Comparison of ENCODE assay signal across 9 cellular contexts in genomic region chr2:172437419-172438063, GRCh38. TPM values are rescaled to one million over a fixed set of nuclear protein-coding genes. Genes with fewer than 3 reads are reported as not detected.
DNase-seq lines count a peak whose midpoint lies in the region; ATAC-seq and TF ChIP-seq lines count a peak whose summit lies in the region.
"Had no signal": no experiment of that assay in that cellular context is flagged by ENCODE, and none has a peak within 500 bp of the region (broad histone marks: within the 10 kb centered on the region; RNA-seq: fewer than 3 reads in every experiment).

No MANE protein-coding gene starts in this region.

- peak in 2 of 3 experiments; percentile 11 to 21 for DNase-seq in activated CD8-positive, alpha-beta memory T cell treated with anti-CD3 and anti-CD28 coated beads for 48 hours (ENCODE audit: low read depth in 2 of 3, low spot score in 2 of 3)
- DNase-seq in activated CD8-positive, alpha-beta memory T cell treated with anti-CD3 and anti-CD28 coated beads, Interleukin-2, amount 50 U/mL, for 48 hours: no peak
- peak; percentile 67 for DNase-seq in activated CD8-positive, alpha-beta memory T cell treated with anti-CD3 and anti-CD28 coated beads, Interleukin-2, amount 10 ng/mL, durations not matched to agents 7 days and 5 days
- DNase-seq in NCI-H2029 treated with DMSO at 0.1 percent for 48 hours (lab: John Stamatoyannopoulos, UW) (no peak), Calu3 (no peak), kidney glomerular epithelial cell (lab: John Stamatoyannopoulos, UW) (no peak)
- DNase-seq: retina had no signal

- no peak for TF ChIP-seq CTCF in Calu3 (IDR thresholded peaks at IDR 0.05; ENCODE audit: unreplicated experiment)

- intact Hi-C loops in Calu3 (cut with micrococcal nuclease; ENCODE audit: unreplicated experiment): no loop called here

- H3K36me3 Mint-ChIP-seq in activated CD8-positive, alpha-beta memory T cell treated with anti-CD3 and anti-CD28 coated beads, Interleukin-2, amount 10 ng/mL, durations not matched to agents 7 days and 5 days: peaks cover 4% of the 10 kb centered on the region
- no peaks in the 10 kb centered on the region for H3K36me3 Mint-ChIP-seq in stimulated activated memory B cell treated with anti-CD40 and anti-IgM and Interleukin-4, amounts not matched to agents 10 μg/mL and 1 μg/mL and 100 μg/mL, for 72 hours
- peaks cover 36% of the 10 kb centered on the region for H3K36me3 Mint-ChIP-seq in Calu3 (ENCODE audit: insufficient read depth, unreplicated experiment)

- peak; percentile 77 for ATAC-seq in HG03432 (IDR thresholded peaks at IDR 0.05; ENCODE audit: unreplicated experiment)
- ATAC-seq in activated CD8-positive, alpha-beta memory T cell treated with anti-CD3 and anti-CD28 coated beads, Interleukin-2, amount 10 ng/mL, durations not matched to agents 7 days and 5 days: peak; percentile 61
- peak; percentile 84 for ATAC-seq in stimulated activated memory B cell treated with anti-CD40 and anti-IgM and Interleukin-4, amounts not matched to agents 10 μg/mL and 1 μg/mL and 100 μg/mL, for 72 hours

- peaks cover 8% of the 10 kb centered on the region for H3K27me3 Mint-ChIP-seq in activated CD8-positive, alpha-beta memory T cell treated with anti-CD3 and anti-CD28 coated beads, Interleukin-2, amount 10 ng/mL, durations not matched to agents 7 days and 5 days
- H3K27me3 Mint-ChIP-seq in stimulated activated memory B cell treated with anti-CD40 and anti-IgM and Interleukin-4, amounts not matched to agents 10 μg/mL and 1 μg/mL and 100 μg/mL, for 72 hours: peaks cover 5% of the 10 kb centered on the region
- no peaks in the 10 kb centered on the region for H3K27me3 Mint-ChIP-seq in Calu3 (ENCODE audit: unreplicated experiment)

- peaks cover 46% of the 10 kb centered on the region for H3K4me1 Mint-ChIP-seq in activated CD8-positive, alpha-beta memory T cell treated with anti-CD3 and anti-CD28 coated beads, Interleukin-2, amount 10 ng/mL, durations not matched to agents 7 days and 5 days
- peaks cover 7% of the 10 kb centered on the region for H3K4me1 Mint-ChIP-seq in stimulated activated memory B cell treated with anti-CD40 and anti-IgM and Interleukin-4, amounts not matched to agents 10 μg/mL and 1 μg/mL and 100 μg/mL, for 72 hours
- H3K4me1 Mint-ChIP-seq in Calu3 (ENCODE audit: low read depth, unreplicated experiment): peaks cover 34% of the 10 kb centered on the region

- H3K27ac Mint-ChIP-seq in activated CD8-positive, alpha-beta memory T cell treated with anti-CD3 and anti-CD28 coated beads, Interleukin-2, amount 10 ng/mL, durations not matched to agents 7 days and 5 days: no peak overlapping the region
- H3K27ac Mint-ChIP-seq in stimulated activated memory B cell treated with anti-CD40 and anti-IgM and Interleukin-4, amounts not matched to agents 10 μg/mL and 1 μg/mL and 100 μg/mL, for 72 hours: no peak overlapping the region
- no peak overlapping the region for H3K27ac Mint-ChIP-seq in Calu3 (ENCODE audit: unreplicated experiment)

- H3K4me3 Mint-ChIP-seq in activated CD8-positive, alpha-beta memory T cell treated with anti-CD3 and anti-CD28 coated beads, Interleukin-2, amount 10 ng/mL, durations not matched to agents 7 days and 5 days: no peak overlapping the region
- H3K4me3 Mint-ChIP-seq in stimulated activated memory B cell treated with anti-CD40 and anti-IgM and Interleukin-4, amounts not matched to agents 10 μg/mL and 1 μg/mL and 100 μg/mL, for 72 hours: no peak overlapping the region
- no peak overlapping the region for H3K4me3 Mint-ChIP-seq in Calu3 (ENCODE audit: low read depth, unreplicated experiment)

- CTCF ChIA-PET in activated CD8-positive, alpha-beta memory T cell treated with anti-CD3 and anti-CD28 coated beads, Interleukin-2, amount 10 ng/mL, durations not matched to agents 7 days and 5 days (lab: Charles Lee): interaction anchor here (0.7 to 3.6 kb wide), 7 partner anchors 8 to 265 kb away, joined by 3 to 25 read pairs (median 5); partner anchors contain the start of gene ITGA6
- CTCF ChIA-PET in Calu3 (lab: Charles Lee): interaction anchor here (0.6 to 5.9 kb wide), 5 partner anchors 8 to 24 kb away, joined by 3 to 106 read pairs (median 5); partner anchors contain the start of gene ITGA6

- no TSS peak for BruUV-seq in Calu3 (replicated peaks; lab: Mats Ljungman, UMichigan)

- H3K9me3 Mint-ChIP-seq in activated CD8-positive, alpha-beta memory T cell treated with anti-CD3 and anti-CD28 coated beads, Interleukin-2, amount 10 ng/mL, durations not matched to agents 7 days and 5 days (ENCODE audit: low read depth): no peaks in the 10 kb centered on the region
- no peaks in the 10 kb centered on the region for H3K9me3 Mint-ChIP-seq in stimulated activated memory B cell treated with anti-CD40 and anti-IgM and Interleukin-4, amounts not matched to agents 10 μg/mL and 1 μg/mL and 100 μg/mL, for 72 hours
- no peaks in the 10 kb centered on the region for H3K9me3 Mint-ChIP-seq in Calu3 (ENCODE audit: low read depth, unreplicated experiment)

RNA-seq across cellular contexts. Expression of gene ITGA6, which starts 10.2 kb away (rescaled TPM):
- 1 to 10 TPM; 2.2 to 5.5 TPM for total RNA-seq in activated CD8-positive, alpha-beta memory T cell treated with anti-CD3 and anti-CD28 coated beads, Interleukin-2, amount 10 ng/mL, durations not matched to agents 7 days and 5 days
- total RNA-seq in Calu3 (2022): 242 and 270 TPM in 2 replicates

Comparison
In these comparisons a context has a peak if more than half of its experiments do, and no peak if none do; other contexts are left out.
1. DNase-seq: peak in activated CD8-positive, alpha-beta memory T cell treated with anti-CD3 and anti-CD28 coated beads for 48 hours (2 of 3) and activated CD8-positive, alpha-beta memory T cell treated with anti-CD3 and anti-CD28 coated beads, Interleukin-2, amount 10 ng/mL, durations not matched to agents 7 days and 5 days (single experiment); none in activated CD8-positive, alpha-beta memory T cell treated with anti-CD3 and anti-CD28 coated beads, Interleukin-2, amount 50 U/mL, for 48 hours (single experiment), NCI-H2029 treated with DMSO at 0.1 percent for 48 hours (single experiment), Calu3 (single experiment) and kidney glomerular epithelial cell (single experiment).
2. RNA of gene ITGA6, which starts 10.2 kb away (total RNA-seq): 242 to 270 TPM in Calu3; 2.2 to 5.5 TPM in activated CD8-positive, alpha-beta memory T cell treated with anti-CD3 and anti-CD28 coated beads, Interleukin-2, amount 10 ng/mL, durations not matched to agents 7 days and 5 days; every median in the first group is over 10 times any median in the second.
3. Peak in every context shown above with its lines, with median percentiles within 50 percentile points of each other: ATAC-seq.